9 cellular contexts compared by ENCODE assay signal in genomic region chr9:81083062-81083461, GRCh38.
A peak's percentile ranks its signal among the peaks of the same experiment; 100 is the strongest.
DNase-seq lines count a peak whose midpoint lies in the region; ATAC-seq and TF ChIP-seq lines count a peak whose summit lies in the region.
"Had no signal": no experiment of that assay in that cellular context is flagged by ENCODE, and none has a peak within 500 bp of the region (broad histone marks: within the 10 kb centered on the region; RNA-seq: fewer than 3 reads in every experiment).

No MANE protein-coding gene starts in this region.

- no peak overlapping the region for H3K27ac Mint-ChIP-seq in H9

- peaks cover 10 to 11% of the 10 kb centered on the region in 2 experiments for H3K4me1 Mint-ChIP-seq in H9

- TF ChIP-seq EP300 in transverse colon (IDR thresholded peaks at IDR 0.05; ENCODE audit: low read depth), result no peak

- no peaks in the 10 kb centered on the region for H3K27me3 ChIP-seq in H9 (ENCODE audit: insufficient read depth, low read length)
- H3K27me3 ChIP-seq in foreskin keratinocyte, result no peaks in the 10 kb centered on the region
- no peaks in the 10 kb centered on the region for H3K27me3 ChIP-seq in skeletal muscle satellite cell (ENCODE audit: control insufficient read depth, insufficient read depth, low read length)
- H3K27me3 ChIP-seq in transverse colon, result no peaks in the 10 kb centered on the region

- H3K36me3 Mint-ChIP-seq in H9 (ENCODE audit: insufficient read depth in 1 of 3, low read depth in 3 of 3), result no peaks in the 10 kb centered on the region

- H4K91ac ChIP-seq in H9 (ENCODE audit: insufficient read length, low read depth, low read length), result no peak overlapping the region

- H3K14ac ChIP-seq in H9 (ENCODE audit: insufficient read depth, low read length), result no peak overlapping the region

- no peak overlapping the region for H3T11ph ChIP-seq in H9 (ENCODE audit: low read length)

- H3K4ac ChIP-seq in H9 (ENCODE audit: low read depth, low read length), result no peak overlapping the region

- in situ Hi-C loops in SK-MEL-5 (cut with HindIII; ENCODE audit: low pct_unique_long_range_greater_than_20kb, low sequenced_read_pairs) (no loop called here), transverse colon (cut with MboI; ENCODE audit: low pct_ligation_motif_present in 1 of 4, low pct_unique_long_range_greater_than_20kb in 1 of 4, low sequenced_read_pairs in 3 of 4) (no loop called here)

- no peaks in the 10 kb centered on the region for H3K79me1 ChIP-seq in H9 (ENCODE audit: insufficient read depth, low read depth, low read length, poor library complexity, severe bottlenecking)

- DNase-seq in H9, result peak; percentile 45
- peak; percentile 70 for DNase-seq in SK-MEL-5 (ENCODE audit: low read depth, low spot score)
- DNase-seq in foreskin keratinocyte, result peak in 1 of 2 donors; percentile 24
- DNase-seq in activated naive CD4-positive, alpha-beta T cell treated with Interleukin-2 at 50 U/mL for 16 hours, result no peak
- DNase-seq in SKM-1 (lab: John Stamatoyannopoulos, UW; ENCODE audit: unreplicated experiment), result no peak
- no peak for DNase-seq in transverse colon
- DNase-seq: NCI-H1105, Right ventricle myocardium superior had no signal

- intact Hi-C loops in transverse colon (cut with DNase I; ENCODE audit: low total_unique reads), result no loop called here

- peak; percentile 54 for TF ChIP-seq CTCF in H9 (conservative IDR thresholded peaks at IDR 0.05)
- TF ChIP-seq CTCF in foreskin keratinocyte (conservative IDR thresholded peaks at IDR 0.05), result peak; percentile 42
- TF ChIP-seq CTCF in transverse colon (IDR thresholded peaks at IDR 0.05), result peak in 1 of 5 experiments; percentile 23

- H2BK120ac ChIP-seq in H9 (ENCODE audit: low read depth, low read length, poor library complexity, severe bottlenecking), result no peak overlapping the region

- no peak overlapping the region for H3K27ac ChIP-seq in H9 (ENCODE audit: insufficient read length, low read depth, low read length)
- H3K27ac ChIP-seq in foreskin keratinocyte, result no peak overlapping the region
- H3K27ac ChIP-seq in transverse colon, result peak overlapping the region in 1 of 4 donors; percentile 19

- no peak overlapping the region for H3K23ac ChIP-seq in H9 (ENCODE audit: insufficient read length, low read depth, low read length)

- H3K79me2 ChIP-seq in H9 (ENCODE audit: insufficient read depth, low read length), result no peaks in the 10 kb centered on the region

- no peak overlapping the region for H4K8ac ChIP-seq in H9 (replicated peaks; ENCODE audit: insufficient read length, low read depth, low read length)

- H3K9me3 ChIP-seq in H9 (ENCODE audit: control insufficient read depth, low read depth, low read length) (no peaks in the 10 kb centered on the region), skeletal muscle satellite cell (replicated peaks; ENCODE audit: low read length) (no peaks in the 10 kb centered on the region), transverse colon (no peaks in the 10 kb centered on the region)

- H3K18ac ChIP-seq in H9 (ENCODE audit: insufficient read length, low read depth, low read length), result no peak overlapping the region

- H3K27me3 Mint-ChIP-seq in H9 (ENCODE audit: low read depth), result no peaks in the 10 kb centered on the region

- no peaks in the 10 kb centered on the region for H3K23me2 ChIP-seq in H9 (ENCODE audit: insufficient read length, low read depth, low read length, poor library complexity, severe bottlenecking)

- H4K5ac ChIP-seq in H9 (ENCODE audit: insufficient read length, low read depth, low read length), result no peak overlapping the region

- no peak overlapping the region for H3K9ac ChIP-seq in H9 (ENCODE audit: extremely low read depth, insufficient read length, low read length)
- peak overlapping the region; percentile 21 for H3K9ac ChIP-seq in skeletal muscle satellite cell (ENCODE audit: low read depth, low read length)

- H2AK5ac ChIP-seq in H9 (ENCODE audit: insufficient read length, low read length), result no peak overlapping the region

- peak; percentile 62 for ATAC-seq in foreskin keratinocyte

- H2BK15ac ChIP-seq in H9 (ENCODE audit: low read depth, low read length), result no peak overlapping the region

- no peak for TF ChIP-seq POLR2A in transverse colon (IDR thresholded peaks at IDR 0.05)

- no peak overlapping the region for H3K56ac ChIP-seq in H9 (ENCODE audit: insufficient read length, low read depth, low read length)

- H3K4me3 Mint-ChIP-seq in H9, result no peak overlapping the region

- no peak overlapping the region for H2BK20ac ChIP-seq in H9 (ENCODE audit: low read depth, low read length, poor library complexity, severe bottlenecking)

- H2AFZ ChIP-seq in H9 (ENCODE audit: low read length), result no peak overlapping the region

- no peaks in the 10 kb centered on the region for H4K20me1 ChIP-seq in H9 (ENCODE audit: control insufficient read depth, insufficient read depth, insufficient read length)

- WGBS in H9 (ENCODE audit: extremely low coverage, insufficient read length, low lambda C conversion rate), result no CpG with 5 or more reads among the region's 4 CpGs
- WGBS in transverse colon (ENCODE audit: low coverage in 1 of 2), 2 donors, result 51 to 52% methylated on average over 4 of the region's 4 CpGs

- H2BK12ac ChIP-seq in H9 (ENCODE audit: insufficient read length, low read depth, low read length), result no peak overlapping the region

- no peaks in the 10 kb centered on the region for H3K4me1 ChIP-seq in H9 (ENCODE audit: insufficient read depth, low read length)
- peaks cover 6% of the 10 kb centered on the region for H3K4me1 ChIP-seq in foreskin keratinocyte
- peaks cover 20% of the 10 kb centered on the region for H3K4me1 ChIP-seq in skeletal muscle satellite cell (ENCODE audit: control insufficient read depth, insufficient read depth, low read length)
- peaks cover 0 to 7% (median 5%) of the 10 kb centered on the region in 4 donors for H3K4me1 ChIP-seq in transverse colon

- H3K9me3 Mint-ChIP-seq in H9, result no peaks in the 10 kb centered on the region

- H3K36me3 ChIP-seq in skeletal muscle satellite cell (ENCODE audit: insufficient read depth, low read length) (no peaks in the 10 kb centered on the region), transverse colon (no peaks in the 10 kb centered on the region)

- H3K4me2 ChIP-seq in H9 (ENCODE audit: insufficient read depth, insufficient read length, low read length) (no peak overlapping the region), skeletal muscle satellite cell (ENCODE audit: low read length) (no peak overlapping the region)

- H2BK5ac ChIP-seq in H9 (ENCODE audit: insufficient read length, low read length), result no peak overlapping the region

- H3K4me3 ChIP-seq in skeletal muscle satellite cell (ENCODE audit: low read length) (no peak overlapping the region), transverse colon (no peak overlapping the region)

Comparison
In these comparisons a context has a peak if more than half of its experiments do, and no peak if none do; other contexts are left out.
1. DNase-seq: peak in H9 (single experiment) and SK-MEL-5 (single experiment); none in activated naive CD4-positive, alpha-beta T cell treated with Interleukin-2 at 50 U/mL for 16 hours (single experiment), SKM-1 (single experiment) and transverse colon (single experiment).